8 cellular contexts compared by ENCODE assay signal in genomic region chr15:51093865-51094605, GRCh38. TPM values are rescaled to one million over a fixed set of nuclear protein-coding genes. Genes with fewer than 3 reads are reported as not detected.
DNase-seq lines count a peak whose midpoint lies in the region; ATAC-seq, FAIRE-seq and TF ChIP-seq lines count a peak whose summit lies in the region.

No MANE protein-coding gene starts in this region.

- peaks cover 0 to 5% of the 10 kb centered on the region in 2 experiments; a peak in 1 of 5 replicates for H3K27me3 ChIP-seq in K562 (ENCODE audit: control insufficient read depth in 2 of 2, insufficient read depth in 2 of 2, low read length in 2 of 2)

- in situ Hi-C loops in K562 (cut with MboI): no loop called here

- 0 out of 2 replicates have a peak, but pooled peaks cover 5% of the 10 kb centered on the region for H4K20me1 ChIP-seq in K562 (replicated peaks; ENCODE audit: control insufficient read depth, insufficient read depth, low read length)

- no peaks in the 10 kb centered on the region for H3K79me2 ChIP-seq in K562 (ENCODE audit: control insufficient read depth, insufficient read depth, low read length)

- peaks cover 13% of the 10 kb centered on the region for H3K4me1 Mint-ChIP-seq in stimulated activated naive CD8-positive, alpha-beta T cell treated with anti-CD3 and anti-CD28 coated beads, Interleukin-15, Interleukin-2, amounts not matched to agents 100 ng/mL and 50 ng/mL, for 24 hours (ENCODE audit: low read depth)

- no peaks in the 10 kb centered on the region for H3K9me3 Mint-ChIP-seq in stimulated activated naive CD8-positive, alpha-beta T cell treated with anti-CD3 and anti-CD28 coated beads, Interleukin-15, Interleukin-2, amounts not matched to agents 100 ng/mL and 50 ng/mL, for 24 hours

- no peak overlapping the region for H3K27ac Mint-ChIP-seq in stimulated activated naive CD8-positive, alpha-beta T cell treated with anti-CD3 and anti-CD28 coated beads, Interleukin-15, Interleukin-2, amounts not matched to agents 100 ng/mL and 50 ng/mL, for 24 hours

- peak overlapping the region; percentile 48 for H3K4me3 Mint-ChIP-seq in stimulated activated naive CD8-positive, alpha-beta T cell treated with anti-CD3 and anti-CD28 coated beads, Interleukin-15, Interleukin-2, amounts not matched to agents 100 ng/mL and 50 ng/mL, for 24 hours

- no peak overlapping the region for H2AFZ ChIP-seq in K562 (ENCODE audit: low read depth, low read length)

- no peak for TF ChIP-seq EP300 in K562 (IDR thresholded peaks at IDR 0.05; ENCODE audit: low read length)

- no peak for TF ChIP-seq RAD21 in K562 (CRISPR knock-in tag; conservative IDR thresholded peaks at IDR 0.05 in 1 of 2, IDR thresholded peaks at IDR 0.05 in 1 of 2)

- H3K4me2 ChIP-seq in K562 (ENCODE audit: insufficient read depth, low read length): no peak overlapping the region

- no peaks in the 10 kb centered on the region for H3K9me3 ChIP-seq in HEK293 (ENCODE audit: control insufficient read depth, insufficient read depth, low read depth, low read length)
- no peaks in the 10 kb centered on the region for H3K9me3 ChIP-seq in K562 (replicated peaks; ENCODE audit: control insufficient read depth, insufficient read depth, low read depth, low read length)
- no peaks in the 10 kb centered on the region for H3K9me3 ChIP-seq in kidney (ENCODE audit: control insufficient read depth in 1 of 2, low read length in 2 of 2)

- DNase-seq in 8988T (peak; percentile 39), K562 (ENCODE audit: extremely low read depth in 1 of 4, low spot score in 3 of 4) (no peak), kidney (peak; percentile 79)

- peak overlapping the region; percentile 47 for H3K4me3 ChIP-seq in HEK293 (ENCODE audit: low read depth, low read length)
- H3K4me3 ChIP-seq in K562: no peak overlapping the region
- peak overlapping the region in 1 of 2 donors; percentile 41 for H3K4me3 ChIP-seq in kidney (ENCODE audit: low read length in 2 of 2)

- peaks cover 86% of the 10 kb centered on the region for H3K27me3 Mint-ChIP-seq in stimulated activated naive CD8-positive, alpha-beta T cell treated with anti-CD3 and anti-CD28 coated beads, Interleukin-15, Interleukin-2, amounts not matched to agents 100 ng/mL and 50 ng/mL, for 24 hours

- H3K9ac ChIP-seq in K562 (ENCODE audit: insufficient read depth in 1 of 2, low read depth in 2 of 2, low read length in 2 of 2) (no peak overlapping the region), kidney (ENCODE audit: low read length in 2 of 2) (no peak overlapping the region)

- WGBS in K562 (ENCODE audit: insufficient coverage, low coverage, missing lambda C conversion rate): 81% methylated on average over 36 of the region's 65 CpGs

- no peak for ATAC-seq in K562
- no peak for ATAC-seq in HG03175 (IDR thresholded peaks at IDR 0.05; ENCODE audit: unreplicated experiment)
- no peak for ATAC-seq in HG02840 (IDR thresholded peaks at IDR 0.05; ENCODE audit: low FRiP score, unreplicated experiment)
- ATAC-seq in GM21526 (IDR thresholded peaks at IDR 0.05; ENCODE audit: low FRiP score, unreplicated experiment): no peak

- CTCF ChIA-PET in HEK293 (lab: Yijun Ruan, JAX): no interaction called here
- CTCF ChIA-PET in K562 (lab: Yijun Ruan, JAX; ENCODE audit: low intra/inter-chr PET ratio): no interaction called here

- no TSS peak for BruUV-seq in K562 (replicated peaks; lab: Mats Ljungman, UMichigan)

- H3K36me3 ChIP-seq in HEK293 (ENCODE audit: control insufficient read depth in 2 of 2, insufficient read depth in 1 of 2, low read length in 2 of 2): no peaks in the 10 kb centered on the region
- H3K36me3 ChIP-seq in K562 (ENCODE audit: control insufficient read depth, insufficient read depth, low read length): no peaks in the 10 kb centered on the region
- H3K36me3 ChIP-seq in kidney (ENCODE audit: control insufficient read depth in 1 of 2, insufficient read depth in 2 of 2, low read length in 2 of 2): no peaks in the 10 kb centered on the region

- H3K27ac ChIP-seq in HEK293 (ENCODE audit: extremely low read depth, low read depth, low read length) (no peak overlapping the region; the same call in 1 of the 2 replicates), K562 (ENCODE audit: extremely low read depth, low read depth, low read length) (no peak overlapping the region), kidney (ENCODE audit: low read depth in 2 of 2, low read length in 2 of 2) (no peak overlapping the region)

- H3K4me1 ChIP-seq in HEK293 (ENCODE audit: control insufficient read depth, insufficient read depth, low read length): peaks cover 5% of the 10 kb centered on the region; the same call in 1 of the 2 replicates
- peaks cover 0 to 8% of the 10 kb centered on the region in 2 experiments; a peak in 1 of 5 replicates for H3K4me1 ChIP-seq in K562 (replicated peaks in 1 of 2; ENCODE audit: control insufficient read depth in 2 of 2, insufficient read depth in 2 of 2, low read length in 2 of 2)
- H3K4me1 ChIP-seq in kidney (ENCODE audit: control insufficient read depth in 1 of 2, insufficient read depth in 1 of 2, low read depth in 1 of 2, low read length in 2 of 2): no peaks in the 10 kb centered on the region

- H3K9me1 ChIP-seq in K562 (ENCODE audit: control insufficient read depth, insufficient read depth, low read length): no peaks in the 10 kb centered on the region

- intact Hi-C loops in K562 (cut with micrococcal nuclease): no loop called here
- intact Hi-C loops in kidney (cut with DNase I): no loop called here

- POLR2A ChIA-PET in HEK293 (lab: Yijun Ruan, JAX) (interaction anchor here (0.7 kb wide), 1 partner anchor 189 kb away, joined by 6 read pairs; no protein-coding TSS in a partner anchor), K562 (lab: Yijun Ruan, JAX) (no interaction called here)

- TF ChIP-seq CTCF in HEK293 (tag by site-specific recombination; IDR thresholded peaks at IDR 0.05): no peak
- no peak for TF ChIP-seq CTCF in K562 (IDR thresholded peaks at IDR 0.05 in 2 of 3, conservative IDR thresholded peaks at IDR 0.05 in 1 of 3; ENCODE audit: insufficient read depth in 2 of 3, low read depth in 1 of 3, low read length in 3 of 3)
- TF ChIP-seq CTCF in kidney (IDR thresholded peaks at IDR 0.05; ENCODE audit: borderline replicate concordance, extremely low read depth, insufficient read depth): no peak

- no peak for TF ChIP-seq POLR2A in K562 (conservative IDR thresholded peaks at IDR 0.05)

- FAIRE-seq in K562 (lab: Jason Lieb, UNC) (no peak), kidney (lab: Jason Lieb, UNC) (no peak)

- H3K36me3 Mint-ChIP-seq in stimulated activated naive CD8-positive, alpha-beta T cell treated with anti-CD3 and anti-CD28 coated beads, Interleukin-15, Interleukin-2, amounts not matched to agents 100 ng/mL and 50 ng/mL, for 24 hours (ENCODE audit: low read depth): no peaks in the 10 kb centered on the region

TF ChIP-seq in K562, 482 proteins besides CTCF, POLR2A, EP300 and RAD21:
- TF ChIP-seq LEF1 (IDR thresholded peaks at IDR 0.05): no peak
- TF ChIP-seq ZFP1 (CRISPR knock-in tag; IDR thresholded peaks at IDR 0.05): no peak
- TF ChIP-seq POLR2G (IDR thresholded peaks at IDR 0.05; ENCODE audit: low read depth, low read length): peak; percentile 15; the same call in 1 of the 2 replicates
- no peak for TF ChIP-seq HDAC1 (IDR thresholded peaks at IDR 0.05)
- TF ChIP-seq ZNF347 (CRISPR knock-in tag; IDR thresholded peaks at IDR 0.05; ENCODE audit: low read depth): no peak
- no peak for TF ChIP-seq ZNF274 (IDR thresholded peaks at IDR 0.05; ENCODE audit: borderline replicate concordance, low read depth, low read length)
- TF ChIP-seq NEUROD1 (IDR thresholded peaks at IDR 0.05; ENCODE audit: borderline replicate concordance, low read depth, low read length, partially characterized antibody): no peak
- TF ChIP-seq ZBTB33 (CRISPR knock-in tag; IDR thresholded peaks at IDR 0.05): 0 out of 2 replicates have a peak, but pooled peaks have one; percentile 25
- no peak for TF ChIP-seq SMAD1 (IDR thresholded peaks at IDR 0.05; ENCODE audit: low read depth, low read length, partially characterized antibody)

RNA-seq across cellular contexts. Expression of gene TNFAIP8L3, which starts 0.7 kb away (rescaled TPM):
- not detected in 2 replicates for total RNA-seq in K562 (2011; cell fraction: chromatin; rRNA removed; ENCODE audit: low replicate concordance)
- not detected in 2 replicates for total RNA-seq in K562 (2011; cell fraction: nucleolus; rRNA removed)
- total RNA-seq in K562 (2011; cell fraction: nucleoplasm; rRNA removed): not detected in 2 replicates
- total RNA-seq in K562 (2014; rRNA removed) (not detected in 2 replicates), K562 (2014; rRNA removed; fragmentation: Illumina TruSeq; extraction: Trizol) (not detected in 2 replicates), K562 (2015; rRNA removed; fragmentation: Illumina TruSeq; extraction: Trizol) (not detected in 2 replicates), K562 (2021) (0.11 TPM in 1 of 2 replicates, not detected in the other), kidney (8.9 TPM)
- polyA plus RNA-seq in K562 (2011; rRNA removed) (not detected in 2 replicates), K562 (2014; fragmentation: Illumina TruSeq; extraction: Trizol) (not detected in 2 replicates), K562 (2014; fragmentation: Nextera tagmentation; extraction: Ambion mirVana) (under 1 TPM in 1 of 2 experiments, not detected in 1; 0.13 TPM), K562 (2014; rRNA removed) (not detected in 2 replicates), kidney (ENCODE audit: insufficient read depth, low read depth, low replicate concordance) (2.4 TPM)
- polyA plus RNA-seq in K562 (2011; cell fraction: cytosol; rRNA removed): not detected in 2 replicates
- polyA plus RNA-seq in K562 (2011; cell fraction: nucleus; rRNA removed): not detected in 2 replicates
- 0.06 and 0.08 TPM in 2 replicates for polyA plus RNA-seq in K562 (2012)
- polyA minus RNA-seq in K562 (2011; rRNA and poly(A)+ RNA removed): not detected in 2 replicates
- not detected in 2 replicates for polyA minus RNA-seq in K562 (2011; cell fraction: cytosol; rRNA and poly(A)+ RNA removed)
- not detected in 2 replicates for polyA minus RNA-seq in K562 (2011; cell fraction: nucleus; rRNA and poly(A)+ RNA removed)

Comparison
In these comparisons a context has a peak if more than half of its experiments do, and no peak if none do; other contexts are left out.
1. DNase-seq: peak in 8988T (single experiment) and kidney (single experiment); none in K562 (0 of 4).